12 cellular contexts compared by ENCODE assay signal in genomic region chr7:29255839-29256782, GRCh38.
DNase-seq lines count a peak whose midpoint lies in the region; ATAC-seq and TF ChIP-seq lines count a peak whose summit lies in the region.
"Had no signal": no experiment of that assay in that cellular context is flagged by ENCODE, and none has a peak within 500 bp of the region (broad histone marks: within the 10 kb centered on the region; RNA-seq: fewer than 3 reads in every experiment).

No MANE protein-coding gene starts in this region.

- no peak overlapping the region for H3K27ac Mint-ChIP-seq in osteocyte (ENCODE audit: unreplicated experiment)

- no peak overlapping the region for H3K4me3 Mint-ChIP-seq in osteocyte (ENCODE audit: unreplicated experiment)

- TF ChIP-seq CTCF in epithelial cell of esophagus (IDR thresholded peaks at IDR 0.05; ENCODE audit: insufficient read depth, low read depth, low read length, missing control alignments): no peak
- no peak for TF ChIP-seq CTCF in osteocyte (IDR thresholded peaks at IDR 0.05)

- H3K4me1 Mint-ChIP-seq in osteocyte (ENCODE audit: unreplicated experiment): no peaks in the 10 kb centered on the region

- peaks cover 11% of the 10 kb centered on the region for H3K27me3 Mint-ChIP-seq in osteocyte (ENCODE audit: unreplicated experiment)

- ATAC-seq in GM19467 (IDR thresholded peaks at IDR 0.05; ENCODE audit: unreplicated experiment): no peak

- DNase-seq in DMS153 treated with DMSO at 0.1 percent for 48 hours (lab: John Stamatoyannopoulos, UW; ENCODE audit: unreplicated experiment): peak; percentile 37
- DNase-seq in NCI-H69 (lab: John Stamatoyannopoulos, UW): peak; percentile 65
- DNase-seq in epithelial cell of esophagus (ENCODE audit: low read depth): peak; percentile 79
- DNase-seq in myocyte (ENCODE audit: low read depth): peak; percentile 24
- no peak for DNase-seq in activated CD8-positive, alpha-beta memory T cell treated with anti-CD3 and anti-CD28 coated beads for 24 hours
- DNase-seq in osteocyte (ENCODE audit: extremely low spot score, unreplicated experiment): no peak
- no peak for DNase-seq in effector CD8-positive, alpha-beta T cell (lab: John Stamatoyannopoulos, UW)
- DNase-seq: activated CD4-positive, alpha-beta T cell treated with anti-CD3 and anti-CD28 coated beads, Interleukin-2, amount 50 U/mL, for 1 hour; MV-4-11; NK-92 treated with Interleukin-12 subunit alpha and Interleukin-12 subunit beta, amount 100 ng/mL, for 24 hours; substantia nigra had no signal

- no peaks in the 10 kb centered on the region for H3K9me3 Mint-ChIP-seq in osteocyte (ENCODE audit: unreplicated experiment)

- no peak overlapping the region for H3K4me3 ChIP-seq in epithelial cell of esophagus (ENCODE audit: low read length)

- H3K36me3 Mint-ChIP-seq in osteocyte (ENCODE audit: unreplicated experiment): no peaks in the 10 kb centered on the region

Comparison
In these comparisons a context has a peak if more than half of its experiments do, and no peak if none do; other contexts are left out.
1. DNase-seq: peak in DMS153 treated with DMSO at 0.1 percent for 48 hours (single experiment), NCI-H69 (single experiment), epithelial cell of esophagus (single experiment) and myocyte (single experiment); none in activated CD8-positive, alpha-beta memory T cell treated with anti-CD3 and anti-CD28 coated beads for 24 hours (single experiment), osteocyte (single experiment) and effector CD8-positive, alpha-beta T cell (single experiment).